ENCODE assay signal across 8 cellular contexts in genomic region chr3:184248454-184249411, GRCh38. TPM values are rescaled to one million over a fixed set of nuclear protein-coding genes. Genes with fewer than 3 reads are reported as not detected.
A peak's percentile ranks its signal among the peaks of the same experiment; 100 is the strongest.
DNase-seq lines count a peak whose midpoint lies in the region; ATAC-seq lines count a peak whose summit lies in the region.

Gene ALG3 (minus strand): TSS chr3:184248962. CDS start chr3:184248940, 22 bp downstream.

- H3K4me3 ChIP-seq in BLaER1, result peak within 1 kb of the TSS; percentile 85
- H3K4me3 ChIP-seq in endocrine pancreas (ENCODE audit: control insufficient read depth, insufficient read depth, low read length), result peak within 1 kb of the TSS; percentile 83

- H3K9me3 Mint-ChIP-seq in activated CD8-positive, alpha-beta memory T cell treated with anti-CD3 and anti-CD28 coated beads, Interleukin-2, amount 10 ng/mL, durations not matched to agents 7 days and 5 days (ENCODE audit: low read depth), result no peaks in the 10 kb centered on the region

- peak within 1 kb of the TSS; percentile 88 for H3K4me2 ChIP-seq in BLaER1

- H3K4me3 Mint-ChIP-seq in activated CD8-positive, alpha-beta memory T cell treated with anti-CD3 and anti-CD28 coated beads, Interleukin-2, amount 10 ng/mL, durations not matched to agents 7 days and 5 days, result peak within 1 kb of the TSS; percentile 85

- no peaks in the 10 kb centered on the region for H3K27me3 Mint-ChIP-seq in activated CD8-positive, alpha-beta memory T cell treated with anti-CD3 and anti-CD28 coated beads, Interleukin-2, amount 10 ng/mL, durations not matched to agents 7 days and 5 days

- CTCF ChIA-PET in activated CD8-positive, alpha-beta memory T cell treated with anti-CD3 and anti-CD28 coated beads, Interleukin-2, amount 10 ng/mL, durations not matched to agents 7 days and 5 days (lab: Charles Lee), result interaction anchor here (0.8 to 3.4 kb wide), 10 partner anchors 20 to 353 kb away, joined by 3 to 42 read pairs (median 4); partner anchors contain the start of genes ABCC5, ABCF3 and VWA5B2

- peak; percentile 88 for DNase-seq in GM19240 (ENCODE audit: insufficient read length, low spot score)
- DNase-seq in NK-92 treated with Interleukin-12 subunit alpha and Interleukin-12 subunit beta, amount 100 ng/mL, for 24 hours (lab: John Stamatoyannopoulos, UW), result peak; percentile 76
- DNase-seq in activated CD8-positive, alpha-beta memory T cell treated with anti-CD3 and anti-CD28 coated beads, Interleukin-2, amount 10 ng/mL, durations not matched to agents 7 days and 5 days, result peak; percentile 89
- no peak for DNase-seq in mesenteric fat pad (ENCODE audit: low spot score)
- peak; percentile 76 for DNase-seq in stimulated activated CD8-positive, alpha-beta memory T cell treated with anti-CD3 and anti-CD28 coated beads, Interleukin-12 subunit alpha, Interleukin-12 subunit beta, amount 100 ng/mL, for 4 hours (ENCODE audit: low read depth)

- peak within 1 kb of the TSS; percentile 90 for H3K27ac Mint-ChIP-seq in activated CD8-positive, alpha-beta memory T cell treated with anti-CD3 and anti-CD28 coated beads, Interleukin-2, amount 10 ng/mL, durations not matched to agents 7 days and 5 days

- peaks cover 28% of the 10 kb centered on the region for H3K36me3 ChIP-seq in BLaER1
- no peaks in the 10 kb centered on the region for H3K36me3 ChIP-seq in endocrine pancreas (ENCODE audit: control insufficient read depth, insufficient read depth, low read length)

- H3K9me3 ChIP-seq in BLaER1 (no peaks in the 10 kb centered on the region), endocrine pancreas (ENCODE audit: control insufficient read depth, low read length) (no peaks in the 10 kb centered on the region)

- H3K4me1 ChIP-seq in BLaER1 (peaks cover 23% of the 10 kb centered on the region), endocrine pancreas (ENCODE audit: control insufficient read depth, insufficient read depth, low read length) (no peaks in the 10 kb centered on the region)

- peak within 1 kb of the TSS; percentile 92 for H3K9ac ChIP-seq in BLaER1
- H3K9ac ChIP-seq in endocrine pancreas (ENCODE audit: control insufficient read depth, insufficient read depth, low read length), result peak within 1 kb of the TSS; percentile 95

- H3K27ac ChIP-seq in BLaER1, result peak within 1 kb of the TSS; percentile 95

- H3K27me3 ChIP-seq in BLaER1 (no peaks in the 10 kb centered on the region), endocrine pancreas (ENCODE audit: control insufficient read depth, insufficient read depth, low read length) (no peaks in the 10 kb centered on the region)

- H3K36me3 Mint-ChIP-seq in activated CD8-positive, alpha-beta memory T cell treated with anti-CD3 and anti-CD28 coated beads, Interleukin-2, amount 10 ng/mL, durations not matched to agents 7 days and 5 days, result peaks cover 11% of the 10 kb centered on the region

- peak; percentile 49 for ATAC-seq in HG03521 (IDR thresholded peaks at IDR 0.05; ENCODE audit: unreplicated experiment)
- ATAC-seq in activated CD8-positive, alpha-beta memory T cell treated with anti-CD3 and anti-CD28 coated beads, Interleukin-2, amount 10 ng/mL, durations not matched to agents 7 days and 5 days, result peak; percentile 67

- peaks cover 67% of the 10 kb centered on the region for H4K20me1 ChIP-seq in BLaER1

- peaks cover 6% of the 10 kb centered on the region for H3K4me1 Mint-ChIP-seq in activated CD8-positive, alpha-beta memory T cell treated with anti-CD3 and anti-CD28 coated beads, Interleukin-2, amount 10 ng/mL, durations not matched to agents 7 days and 5 days

RNA-seq across cellular contexts. Expression of gene ALG3, which starts in this region (rescaled TPM):
- 10 to 100 TPM; 38.7 to 48.2 TPM for total RNA-seq in activated CD8-positive, alpha-beta memory T cell treated with anti-CD3 and anti-CD28 coated beads, Interleukin-2, amount 10 ng/mL, durations not matched to agents 7 days and 5 days
- total RNA-seq in mesenteric fat pad, result 34.1 TPM
